Comparison of ENCODE assay signal across 8 cellular contexts in genomic region chr1:151165281-151165737, GRCh38. TPM values are rescaled to one million over a fixed set of nuclear protein-coding genes. Genes with fewer than 3 reads are reported as not detected.
DNase-seq lines count a peak whose midpoint lies in the region; ATAC-seq, FAIRE-seq and TF ChIP-seq lines count a peak whose summit lies in the region.

No MANE protein-coding gene starts in this region.

- CTCF ChIA-PET in A549 (lab: Yijun Ruan, JAX) (interaction anchor here (0.7 to 3.1 kb wide), 4 partner anchors 9 to 141 kb away, joined by 3 to 10 read pairs (median 4); partner anchors contain the start of gene TNFAIP8L2), MCF 10A (lab: Yijun Ruan, JAX) (interaction anchor here (0.7 to 2.4 kb wide), 5 partner anchors 9 to 25 kb away, joined by 3 to 12 read pairs (median 4); partner anchors contain the start of genes TMOD4, TNFAIP8L2 and VPS72)

- no peaks in the 10 kb centered on the region for H3K27me3 ChIP-seq in smooth muscle cell (ENCODE audit: low read depth)

- H3K4me1 ChIP-seq in A549 (peaks cover 14% of the 10 kb centered on the region; the same call in 2 of the 3 replicates), smooth muscle cell (ENCODE audit: low read depth) (peaks cover 12% of the 10 kb centered on the region)

- POLR2A ChIA-PET in A549 (lab: Yijun Ruan, JAX) (interaction anchor here (2.1 kb wide), 1 partner anchor 24 kb away, joined by 12 read pairs; the partner anchor contains the start of gene VPS72), MCF 10A (lab: Yijun Ruan, JAX) (interaction anchor here (0.6 to 4.8 kb wide), 20 partner anchors 9 to 284 kb away, joined by 3 to 91 read pairs (median 4); partner anchors contain the start of genes C1orf56, GABPB2, MINDY1 and PSMD4)

- H3K9me3 ChIP-seq in A549 (no peaks in the 10 kb centered on the region), smooth muscle cell (replicated peaks; ENCODE audit: low read depth) (no peaks in the 10 kb centered on the region)

- H3K36me3 Mint-ChIP-seq in MCF 10A (ENCODE audit: insufficient read depth, unreplicated experiment) = peaks cover 46% of the 10 kb centered on the region

- TF ChIP-seq EP300 in A549 (IDR thresholded peaks at IDR 0.05) = no peak

- peak overlapping the region; percentile 86 to 91 for H3K27ac ChIP-seq in A549
- peak overlapping the region; percentile 70 for H3K27ac ChIP-seq in smooth muscle cell (ENCODE audit: low read depth)

- no peaks in the 10 kb centered on the region for H4K20me1 ChIP-seq in smooth muscle cell (ENCODE audit: low read depth)

- peak overlapping the region; percentile 61 for H3K9ac ChIP-seq in smooth muscle cell (ENCODE audit: low read depth)

- peak overlapping the region; percentile 97 for H3K27ac Mint-ChIP-seq in MCF 10A (ENCODE audit: low read depth, unreplicated experiment)

- H3F3A ChIP-seq in smooth muscle cell (ENCODE audit: low read depth) = peaks cover 10% of the 10 kb centered on the region

- H3K79me2 ChIP-seq in smooth muscle cell (ENCODE audit: low read depth) = peaks cover 6% of the 10 kb centered on the region

- TF ChIP-seq CTCF in A549 (IDR thresholded peaks at IDR 0.05) (no peak), GM12875 (IDR thresholded peaks at IDR 0.05; ENCODE audit: borderline replicate concordance, insufficient read depth, low read depth, low read length) (no peak), MCF 10A (IDR thresholded peaks at IDR 0.05; ENCODE audit: unreplicated experiment) (no peak), smooth muscle cell (IDR thresholded peaks at IDR 0.05; ENCODE audit: borderline replicate concordance, insufficient read depth, poor library complexity, severe bottlenecking) (peak; percentile 7)

- BruUV-seq in MCF 10A (replicated peaks; lab: Mats Ljungman, UMichigan) = TSS peak; percentile 44

- ATAC-seq in A549 (peak; percentile 12 to 57; a peak in 5 of 6 replicates), GM18858 (IDR thresholded peaks at IDR 0.05; ENCODE audit: unreplicated experiment) (no peak)

- TF ChIP-seq POLR2A in A549 (IDR thresholded peaks at IDR 0.05; ENCODE audit: low read length) = no peak

- no peak for FAIRE-seq in A549 (lab: Jason Lieb, UNC)

- peaks cover 25% of the 10 kb centered on the region for H3K4me1 Mint-ChIP-seq in MCF 10A (ENCODE audit: insufficient read depth, unreplicated experiment)

- WGBS in A549 (ENCODE audit: missing lambda C conversion rate) = 6% methylated on average over 15 of the region's 15 CpGs
- WGBS in smooth muscle cell (ENCODE audit: low lambda C conversion rate) = 2% methylated on average over 13 of the region's 15 CpGs

- H3K4me3 Mint-ChIP-seq in MCF 10A (ENCODE audit: unreplicated experiment) = peak overlapping the region; percentile 87

- TF ChIP-seq RAD21 in A549 (conservative IDR thresholded peaks at IDR 0.05 in 1 of 2, IDR thresholded peaks at IDR 0.05 in 1 of 2) = no peak

- no peaks in the 10 kb centered on the region for H3K27me3 Mint-ChIP-seq in MCF 10A (ENCODE audit: insufficient read depth, unreplicated experiment)

- intact Hi-C loops in MCF 10A (cut with micrococcal nuclease) = no loop called here

- DNase-seq in A549 (ENCODE audit: low read depth in 1 of 2, low spot score in 1 of 2) (peak; percentile 18 to 44), NCI-H345 (lab: John Stamatoyannopoulos, UW) (peak; percentile 69), MCF 10A (ENCODE audit: unreplicated experiment) (peak; percentile 32), iris pigment epithelial cell (ENCODE audit: low read depth) (peak; percentile 55), smooth muscle cell (lab: John Stamatoyannopoulos, UW; ENCODE audit: unreplicated experiment) (peak; percentile 55), T-helper 9 cell (no peak)

- H3K4me3 ChIP-seq in A549 (peak overlapping the region; percentile 75), GM12875 (ENCODE audit: low read depth, low read length) (peak overlapping the region; percentile 51), smooth muscle cell (peak overlapping the region; percentile 60)

- no peaks in the 10 kb centered on the region for H3K36me3 ChIP-seq in smooth muscle cell (ENCODE audit: low read depth)

- H3K4me2 ChIP-seq in A549 (peak overlapping the region; percentile 98), smooth muscle cell (peak overlapping the region; percentile 96)

- H3K9me3 Mint-ChIP-seq in MCF 10A (ENCODE audit: unreplicated experiment) = no peaks in the 10 kb centered on the region

- H2AFZ ChIP-seq in smooth muscle cell (ENCODE audit: low read depth) = peak overlapping the region; percentile 92

TF ChIP-seq in A549, 52 proteins besides CTCF, POLR2A, EP300 and RAD21:
- TF ChIP-seq TP53 (CRISPR knock-in tag; IDR thresholded peaks at IDR 0.05) (no peak), PHF8 (IDR thresholded peaks at IDR 0.05; ENCODE audit: borderline replicate concordance, low read depth) (peak; percentile 93)

RNA-seq across cellular contexts. Expression of gene LYSMD1, which starts 0.4 kb away (rescaled TPM):
- polyA plus RNA-seq in A549 (2011; rRNA removed) = 10.5 and 11.6 TPM in 2 replicates
- polyA plus RNA-seq in A549 (2012; cell fraction: cytosol; rRNA removed) = 3.4 and 3.5 TPM in 2 replicates
- 2.5 and 3.9 TPM in 2 replicates for polyA plus RNA-seq in A549 (2012; cell fraction: nucleus; rRNA removed)
- 7.0 to 7.3 TPM (median 7.3 TPM) in 3 replicates for polyA plus RNA-seq in A549 (2017; fragmentation: RNase III; extraction: RNeasy Plus Mini Kit Qiagen cat#74134 plus additional on column Dnase treatment)
- 9.3 and 12.4 TPM in 2 replicates for polyA minus RNA-seq in A549 (2011; rRNA and poly(A)+ RNA removed)
- total RNA-seq in MCF 10A (2022) = 14.4 and 22.3 TPM in 2 replicates
- 9.7 and 17.8 TPM in 2 replicates for total RNA-seq in smooth muscle cell
- 1.9 and 2.5 TPM in 2 replicates for polyA plus RNA-seq in smooth muscle cell

RNA-seq across cellular contexts. Expression of gene SCNM1, which starts 0.6 kb away (rescaled TPM):
- polyA plus RNA-seq in A549 (2011; rRNA removed) (27.9 and 29.3 TPM in 2 replicates), A549 (2017; fragmentation: RNase III; extraction: RNeasy Plus Mini Kit Qiagen cat#74134 plus additional on column Dnase treatment) (29.5 to 31.7 TPM (median 30.9 TPM) in 3 replicates), smooth muscle cell (94.8 and 105 TPM in 2 replicates)
- 17.9 and 21.8 TPM in 2 replicates for polyA plus RNA-seq in A549 (2012; cell fraction: cytosol; rRNA removed)
- 22.0 and 28.1 TPM in 2 replicates for polyA plus RNA-seq in A549 (2012; cell fraction: nucleus; rRNA removed)
- 20.5 and 22.6 TPM in 2 replicates for polyA minus RNA-seq in A549 (2011; rRNA and poly(A)+ RNA removed)
- total RNA-seq in MCF 10A (2022) (88.5 and 93.0 TPM in 2 replicates), smooth muscle cell (49.7 and 58.6 TPM in 2 replicates)

RNA-seq across cellular contexts. Expression of gene TNFAIP8L2, which starts 8.9 kb away (rescaled TPM):
- not detected in 2 replicates for polyA plus RNA-seq in A549 (2011; rRNA removed)
- polyA plus RNA-seq in A549 (2012; cell fraction: cytosol; rRNA removed) = not detected in 2 replicates
- polyA plus RNA-seq in A549 (2012; cell fraction: nucleus; rRNA removed) = not detected in 2 replicates
- polyA plus RNA-seq in A549 (2017; fragmentation: RNase III; extraction: RNeasy Plus Mini Kit Qiagen cat#74134 plus additional on column Dnase treatment) = not detected in 3 replicates
- polyA minus RNA-seq in A549 (2011; rRNA and poly(A)+ RNA removed) = not detected in 2 replicates
- total RNA-seq in MCF 10A (2022) = not detected in 2 replicates
- not detected in 2 replicates for total RNA-seq in smooth muscle cell
- 0.14 TPM in 1 of 2 replicates, not detected in the other for polyA plus RNA-seq in smooth muscle cell

RNA-seq across cellular contexts. Expression of gene TMOD4, which starts 10.5 kb away (rescaled TPM):
- polyA plus RNA-seq in A549 (2011; rRNA removed) (0.30 TPM in 1 of 2 replicates, not detected in the other), A549 (2017; fragmentation: RNase III; extraction: RNeasy Plus Mini Kit Qiagen cat#74134 plus additional on column Dnase treatment) (0.29 to 0.49 TPM in 2 of 3 replicates, not detected in the other), smooth muscle cell (0.37 TPM in 1 of 2 replicates, not detected in the other)
- polyA plus RNA-seq in A549 (2012; cell fraction: cytosol; rRNA removed) = 0.38 TPM in 2 replicates
- polyA plus RNA-seq in A549 (2012; cell fraction: nucleus; rRNA removed) = 0.42 TPM in 1 of 2 replicates, not detected in the other
- polyA minus RNA-seq in A549 (2011; rRNA and poly(A)+ RNA removed) = 0.50 TPM in 1 of 2 replicates, not detected in the other
- total RNA-seq in MCF 10A (2022) (1.1 TPM in 1 of 2 replicates, not detected in the other), smooth muscle cell (not detected in 2 replicates)

RNA-seq across cellular contexts. Expression of gene SEMA6C, which starts 18.9 kb away (rescaled TPM):
- polyA plus RNA-seq in A549 (2011; rRNA removed) (1.3 and 1.7 TPM in 2 replicates), A549 (2017; fragmentation: RNase III; extraction: RNeasy Plus Mini Kit Qiagen cat#74134 plus additional on column Dnase treatment) (1.5 to 2.5 TPM (median 1.6 TPM) in 3 replicates), smooth muscle cell (8.1 and 10.4 TPM in 2 replicates)
- polyA plus RNA-seq in A549 (2012; cell fraction: cytosol; rRNA removed) = 1.4 and 2.0 TPM in 2 replicates
- polyA plus RNA-seq in A549 (2012; cell fraction: nucleus; rRNA removed) = 14.6 and 19.5 TPM in 2 replicates
- polyA minus RNA-seq in A549 (2011; rRNA and poly(A)+ RNA removed) = 1.1 and 2.9 TPM in 2 replicates
- total RNA-seq in MCF 10A (2022) (2.3 and 9.5 TPM in 2 replicates), smooth muscle cell (9.3 and 9.5 TPM in 2 replicates)
